8 cellular contexts compared by ENCODE assay signal in genomic region chr1:46613661-46614603, GRCh38. TPM values are rescaled to one million over a fixed set of nuclear protein-coding genes. Genes with fewer than 3 reads are reported as not detected.
DNase-seq lines count a peak whose midpoint lies in the region; ATAC-seq, FAIRE-seq and TF ChIP-seq lines count a peak whose summit lies in the region.

No MANE protein-coding gene starts in this region.

- DNase-seq in EL (peak; percentile 59), NCI-H82 treated with DMSO at 0.1 percent for 48 hours (lab: John Stamatoyannopoulos, UW; ENCODE audit: unreplicated experiment) (peak; percentile 45), amniotic epithelial cell (ENCODE audit: low read depth) (peak; percentile 46), cardiac septum (ENCODE audit: low spot score) (peak; percentile 94), posterior vena cava (ENCODE audit: low spot score) (peak; percentile 97), urothelium cell line (ENCODE audit: low spot score) (no peak), WERI-Rb-1 (no peak)

- no peaks in the 10 kb centered on the region for H3K27me3 ChIP-seq in WERI-Rb-1 (ENCODE audit: insufficient read depth, low read depth, severe bottlenecking)

- no peak overlapping the region for H3K27ac ChIP-seq in WERI-Rb-1

- no peak overlapping the region for H3K4me3 ChIP-seq in WERI-Rb-1 (ENCODE audit: low read depth, low read length)

- FAIRE-seq in urothelium cell line (lab: Jason Lieb, UNC), result no peak

- H3K9me3 ChIP-seq in WERI-Rb-1 (ENCODE audit: severe bottlenecking), result no peaks in the 10 kb centered on the region

- intact Hi-C loops in cardiac septum (cut with DNase I), result no loop called here
- intact Hi-C loops in posterior vena cava (cut with DNase I), result no loop called here

- no peak for TF ChIP-seq CTCF in WERI-Rb-1 (IDR thresholded peaks at IDR 0.05; ENCODE audit: low read depth, low read length)

- ATAC-seq in HG02623 (IDR thresholded peaks at IDR 0.05; ENCODE audit: unreplicated experiment), result peak; percentile 42

- no peaks in the 10 kb centered on the region for H3K36me3 ChIP-seq in WERI-Rb-1

RNA-seq across cellular contexts. Expression of gene MOB3C, which starts 2.7 kb away (rescaled TPM):
- 14.9 TPM for total RNA-seq in cardiac septum
- total RNA-seq in posterior vena cava, result 10 to 100 TPM; 18.4 to 21.4 TPM

RNA-seq across cellular contexts. Expression of gene MKNK1, which starts 9.9 kb away (rescaled TPM):
- 38.2 TPM for total RNA-seq in cardiac septum
- 10 to 100 TPM; 40.3 to 59.6 TPM for total RNA-seq in posterior vena cava

RNA-seq across cellular contexts. Expression of gene ATPAF1, which starts 54.2 kb away (rescaled TPM):
- total RNA-seq in cardiac septum, result 190 TPM
- total RNA-seq in posterior vena cava, result 10 to 100 TPM; 26.7 to 34.7 TPM

RNA-seq across cellular contexts. Expression of gene TEX38, which starts 57.7 kb away (rescaled TPM):
- total RNA-seq in cardiac septum (0.24 TPM), posterior vena cava (not detected)

Comparison
In these comparisons a context has a peak if more than half of its experiments do, and no peak if none do; other contexts are left out.
1. DNase-seq: peak in EL (single experiment), NCI-H82 treated with DMSO at 0.1 percent for 48 hours (single experiment), amniotic epithelial cell (single experiment), cardiac septum (single experiment) and posterior vena cava (single experiment); none in urothelium cell line (single experiment) and WERI-Rb-1 (single experiment).